ENCODE assay signal across 8 cellular contexts in the genomic region with DNA sequence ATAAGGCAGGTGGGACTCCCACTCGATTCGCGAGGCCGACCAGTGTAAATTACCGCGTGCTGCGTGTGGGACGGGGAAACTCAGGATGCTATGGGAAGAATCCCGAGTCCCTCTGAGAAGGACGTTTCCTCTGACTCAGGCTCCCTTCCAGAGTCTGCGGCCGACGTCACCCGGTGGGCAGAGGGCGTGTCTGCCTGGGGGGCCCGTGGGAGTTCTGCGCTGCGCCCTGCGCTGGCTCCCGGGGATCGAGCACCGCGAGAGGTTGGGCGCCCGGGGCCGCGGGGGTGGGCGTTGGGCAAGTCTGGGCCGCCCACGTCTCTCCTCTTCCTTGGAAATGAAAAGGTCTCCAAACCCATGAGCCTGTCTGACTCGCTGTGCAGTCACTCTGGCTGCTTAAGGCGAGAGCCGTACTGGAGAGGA. TPM values are rescaled to one million over a fixed set of nuclear protein-coding genes. Genes with fewer than 3 reads are reported as not detected.
DNase-seq lines count a peak whose midpoint lies in the region; ATAC-seq, FAIRE-seq and TF ChIP-seq lines count a peak whose summit lies in the region.

No MANE protein-coding gene starts in this region.

- H3K4me2 ChIP-seq in A549, result peak overlapping the region; percentile 100

- peak; percentile 65 to 72 for ATAC-seq in A549
- peak; percentile 2 for ATAC-seq in GM21515 (IDR thresholded peaks at IDR 0.05; ENCODE audit: unreplicated experiment)
- ATAC-seq in HG03196 (IDR thresholded peaks at IDR 0.05; ENCODE audit: unreplicated experiment), result no peak
- ATAC-seq in GM18873 (IDR thresholded peaks at IDR 0.05; ENCODE audit: low FRiP score, unreplicated experiment), result no peak

- POLR2A ChIA-PET in A549 (lab: Yijun Ruan, JAX), result no interaction called here

- no peak for TF ChIP-seq CTCF in A549 (IDR thresholded peaks at IDR 0.05)
- TF ChIP-seq CTCF in adrenal gland (IDR thresholded peaks at IDR 0.05), result no peak

- TF ChIP-seq POLR2A in A549 (IDR thresholded peaks at IDR 0.05; ENCODE audit: low read length) (no peak), adrenal gland (IDR thresholded peaks at IDR 0.05) (no peak)

- no peaks in the 10 kb centered on the region for H3K27me3 ChIP-seq in adrenal gland

- 6% methylated on average over 11 of the region's 33 CpGs for WGBS in A549 (ENCODE audit: missing lambda C conversion rate)
- WGBS in adrenal gland, 4 donors, result 0 to 1% (median 1%) methylated on average over 5 to 33 of the region's 33 CpGs

- FAIRE-seq in A549 (lab: Jason Lieb, UNC) (no peak), RCC 7860 (lab: Jason Lieb, UNC) (no peak)

- H3K4me3 ChIP-seq in A549 (peak overlapping the region; percentile 74), adrenal gland (peak overlapping the region in 2 of 4 donors; percentile 55 to 70), iPS-11a (ENCODE audit: low read depth, low read length) (peak overlapping the region; percentile 88), skin epidermis (peak overlapping the region; percentile 21 to 67 (median 51))

- H3K4me1 ChIP-seq in A549 (no peaks in the 10 kb centered on the region), adrenal gland (replicated peaks in 1 of 2) (peaks cover 8 to 16% of the 10 kb centered on the region in 2 donors)

- peak overlapping the region; percentile 31 to 79; a peak in 4 of 6 replicates for H3K27ac ChIP-seq in A549
- peak overlapping the region in 2 of 5 donors; percentile 24 to 57 for H3K27ac ChIP-seq in adrenal gland
- H3K27ac ChIP-seq in skin epidermis, result peak overlapping the region in 20 of 21 experiments; percentile 59 to 92 (median 86)

- no peak for TF ChIP-seq RAD21 in A549 (conservative IDR thresholded peaks at IDR 0.05 in 1 of 2, IDR thresholded peaks at IDR 0.05 in 1 of 2)

- no peak for TF ChIP-seq EP300 in A549 (IDR thresholded peaks at IDR 0.05)

- intact Hi-C loops in adrenal gland (cut with DNase I), result no loop called here

- no peaks in the 10 kb centered on the region for H3K36me3 ChIP-seq in adrenal gland (replicated peaks in 1 of 2)

- CTCF ChIA-PET in A549 (lab: Yijun Ruan, JAX), result no interaction called here

- DNase-seq in A549 (ENCODE audit: low read depth in 1 of 2, low spot score in 1 of 2) (peak; percentile 20 to 25), RCC 7860 (ENCODE audit: low spot score) (peak; percentile 33), adrenal gland (peak; percentile 39 to 79 (median 52))

- H3K9me3 ChIP-seq in A549 (no peaks in the 10 kb centered on the region), adrenal gland (replicated peaks in 1 of 3) (no peaks in the 10 kb centered on the region)

TF ChIP-seq in A549, 52 proteins besides CTCF, POLR2A, EP300 and RAD21:
- TF ChIP-seq PHF8 (IDR thresholded peaks at IDR 0.05; ENCODE audit: borderline replicate concordance, low read depth) (no peak), CHD4 (IDR thresholded peaks at IDR 0.05; ENCODE audit: borderline replicate concordance) (no peak), KDM1A (IDR thresholded peaks at IDR 0.05; ENCODE audit: low read depth) (no peak), FOSB (CRISPR knock-in tag; IDR thresholded peaks at IDR 0.05) (no peak), RARB (CRISPR knock-in tag; IDR thresholded peaks at IDR 0.05) (no peak), EHF (CRISPR knock-in tag; IDR thresholded peaks at IDR 0.05) (no peak), HDAC2 (IDR thresholded peaks at IDR 0.05) (no peak), SREBF2 (IDR thresholded peaks at IDR 0.05) (no peak), BCL3 (IDR thresholded peaks at IDR 0.05) (no peak), KDM5A (IDR thresholded peaks at IDR 0.05) (no peak), HOXB13 (CRISPR knock-in tag; IDR thresholded peaks at IDR 0.05; ENCODE audit: low read depth) (no peak), ZFP36 (IDR thresholded peaks at IDR 0.05; ENCODE audit: borderline replicate concordance, partially characterized antibody) (no peak)

RNA-seq across cellular contexts. Expression of gene NIPAL1, which starts 0.5 kb away (rescaled TPM):
- polyA plus RNA-seq in A549 (2011; rRNA removed) (0.47 and 0.53 TPM in 2 replicates), A549 (2017; fragmentation: RNase III; extraction: RNeasy Plus Mini Kit Qiagen cat#74134 plus additional on column Dnase treatment) (0.29 to 0.41 TPM (median 0.38 TPM) in 3 replicates), adrenal gland (1 to 10 TPM in 1 of 3 donors, under 1 TPM in 2; 0.03 to 1.5 (median 0.16) TPM)
- 0.08 and 0.12 TPM in 2 replicates for polyA plus RNA-seq in A549 (2012; cell fraction: cytosol; rRNA removed)
- polyA plus RNA-seq in A549 (2012; cell fraction: nucleus; rRNA removed), result 0.04 and 0.16 TPM in 2 replicates
- polyA minus RNA-seq in A549 (2011; rRNA and poly(A)+ RNA removed), result 0.34 and 0.66 TPM in 2 replicates
- total RNA-seq in adrenal gland, result 1 to 10 TPM in 3 of 8 donors, under 1 TPM in 4, not detected in 1; 0.08 to 1.4 (median 0.75) TPM

RNA-seq across cellular contexts. Expression of gene CNGA1, which starts 0.6 kb away (rescaled TPM):
- polyA plus RNA-seq in A549 (2011; rRNA removed) (not detected in 2 replicates), A549 (2017; fragmentation: RNase III; extraction: RNeasy Plus Mini Kit Qiagen cat#74134 plus additional on column Dnase treatment) (0.12 TPM in 1 of 3 replicates, not detected in the others), adrenal gland (1 to 10 TPM in 2 of 3 donors, under 1 TPM in 1; 0.84 to 4.6 (median 1.9) TPM)
- 0.08 TPM in 1 of 2 replicates, not detected in the other for polyA plus RNA-seq in A549 (2012; cell fraction: cytosol; rRNA removed)
- polyA plus RNA-seq in A549 (2012; cell fraction: nucleus; rRNA removed), result not detected in 2 replicates
- not detected in 2 replicates for polyA minus RNA-seq in A549 (2011; rRNA and poly(A)+ RNA removed)
- total RNA-seq in adrenal gland, result 1 to 10 TPM in 4 of 8 donors, under 1 TPM in 3, not detected in 1; 0.24 to 4.8 (median 1.2) TPM

Comparison
In these comparisons a context has a peak if more than half of its experiments do, and no peak if none do; other contexts are left out.
1. ATAC-seq: peak in A549 (2 of 2) and GM21515 (single experiment); none in HG03196 (single experiment) and GM18873 (single experiment).
2. Peak in every context shown above with its lines, with median percentiles within 50 percentile points of each other: DNase-seq.